ENCODE assay signal across 8 cellular contexts in the genomic region with DNA sequence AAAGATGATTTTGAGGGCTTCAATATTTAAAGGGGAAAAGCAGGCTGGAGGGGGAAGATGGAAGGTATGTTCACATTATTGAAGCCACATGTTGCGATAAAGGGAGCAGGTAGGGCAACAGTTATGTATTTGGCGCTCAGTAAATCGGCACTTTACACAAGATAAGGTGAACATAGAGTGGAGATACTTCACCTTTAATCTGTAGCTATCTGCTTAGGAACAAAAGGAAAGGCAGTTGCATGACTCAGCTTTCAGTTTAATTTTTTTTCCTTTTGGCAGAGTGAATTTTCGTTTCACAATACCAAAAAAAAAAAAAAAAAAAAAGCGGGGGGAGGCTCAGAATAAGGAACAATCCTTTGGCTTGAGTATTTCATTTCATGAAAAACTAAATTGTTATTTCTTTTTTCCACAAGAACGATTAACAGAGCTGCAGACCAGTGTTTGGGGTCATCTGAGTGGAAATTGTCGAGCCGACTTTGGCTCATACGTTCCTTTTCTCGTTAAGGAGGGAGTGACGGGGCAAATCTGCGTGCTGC. TPM values are rescaled to one million over a fixed set of nuclear protein-coding genes. Genes with fewer than 3 reads are reported as not detected.
DNase-seq lines count a peak whose midpoint lies in the region; ATAC-seq, FAIRE-seq and TF ChIP-seq lines count a peak whose summit lies in the region.

No MANE protein-coding gene starts in this region.

- peak overlapping the region; percentile 30 for H4K91ac ChIP-seq in H9 (ENCODE audit: insufficient read length, low read depth, low read length)

- no peak for DNase-seq in BE2C
- DNase-seq in H9 = no peak
- DNase-seq in fibroblast of villous mesenchyme (ENCODE audit: low read depth) = peak; percentile 58
- no peak for DNase-seq in psoas muscle
- no peak for DNase-seq in NCI-H526 (lab: John Stamatoyannopoulos, UW)

- no peaks in the 10 kb centered on the region for H3K36me3 ChIP-seq in BE2C
- H3K36me3 ChIP-seq in psoas muscle (ENCODE audit: insufficient read depth in 1 of 2, low read depth in 1 of 2) = no peaks in the 10 kb centered on the region

- H3K14ac ChIP-seq in H9 (ENCODE audit: insufficient read depth, low read length) = peak overlapping the region; percentile 89

- H2AK5ac ChIP-seq in H9 (ENCODE audit: insufficient read length, low read length) = no peak overlapping the region

- H4K5ac ChIP-seq in H9 (ENCODE audit: insufficient read length, low read depth, low read length) = no peak overlapping the region

- H3K9ac ChIP-seq in H9 (ENCODE audit: extremely low read depth, insufficient read length, low read length) = peak overlapping the region; percentile 72

- H3K4ac ChIP-seq in H9 (ENCODE audit: low read depth, low read length) = no peak overlapping the region

- H3K4me3 ChIP-seq in BE2C (ENCODE audit: low read depth, low read length) (peak overlapping the region; percentile 67), fibroblast of villous mesenchyme (ENCODE audit: low read depth, low read length) (peak overlapping the region; percentile 68), psoas muscle (peak overlapping the region; percentile 79)

- peaks cover 9% of the 10 kb centered on the region for H3K27me3 Mint-ChIP-seq in H9 (ENCODE audit: low read depth)

- peaks cover 35 to 39% of the 10 kb centered on the region in 2 experiments for H3K4me1 Mint-ChIP-seq in H9

- no peak overlapping the region for H3K23ac ChIP-seq in H9 (ENCODE audit: insufficient read length, low read depth, low read length)

- no peak overlapping the region for H3T11ph ChIP-seq in H9 (ENCODE audit: low read length)

- peaks cover 3% of the 10 kb centered on the region; the same call in 1 of the 2 replicates for H3K4me1 ChIP-seq in BE2C
- H3K4me1 ChIP-seq in H9 (ENCODE audit: insufficient read depth, low read length) = peaks cover 5% of the 10 kb centered on the region; the same call in 1 of the 2 replicates
- peaks cover 23% of the 10 kb centered on the region for H3K4me1 ChIP-seq in psoas muscle

- no peak overlapping the region for H2BK15ac ChIP-seq in H9 (ENCODE audit: low read depth, low read length)

- no peak overlapping the region for H2BK12ac ChIP-seq in H9 (ENCODE audit: insufficient read length, low read depth, low read length)

- no peak overlapping the region for H3K56ac ChIP-seq in H9 (ENCODE audit: insufficient read length, low read depth, low read length)

- peak; percentile 15 for FAIRE-seq in TTC549 (lab: Jason Lieb, UNC)

- H2BK20ac ChIP-seq in H9 (ENCODE audit: low read depth, low read length, poor library complexity, severe bottlenecking) = no peak overlapping the region

- H3K4me3 Mint-ChIP-seq in H9 = peak overlapping the region; percentile 79 to 82

- H3K27ac ChIP-seq in H9 (ENCODE audit: insufficient read length, low read depth, low read length) (peak overlapping the region; percentile 58), psoas muscle (peak overlapping the region; percentile 97)

- intact Hi-C loops in psoas muscle (cut with DNase I) = loop anchor here (2.0 kb wide), 1 partner anchor 16 kb away; no protein-coding TSS in a partner anchor

- peak overlapping the region; percentile 81 for H3K18ac ChIP-seq in H9 (ENCODE audit: insufficient read length, low read depth, low read length)

- no peaks in the 10 kb centered on the region for H3K79me1 ChIP-seq in H9 (ENCODE audit: insufficient read depth, low read depth, low read length, poor library complexity, severe bottlenecking)

- no peak overlapping the region for H2AFZ ChIP-seq in H9 (ENCODE audit: low read length)

- TF ChIP-seq CTCF in BE2C (IDR thresholded peaks at IDR 0.05; ENCODE audit: low read depth, low read length) (no peak), H9 (conservative IDR thresholded peaks at IDR 0.05) (no peak), fibroblast of villous mesenchyme (IDR thresholded peaks at IDR 0.05; ENCODE audit: insufficient read depth, low read depth, low read length) (no peak), psoas muscle (IDR thresholded peaks at IDR 0.05) (no peak)

- no peaks in the 10 kb centered on the region for H4K20me1 ChIP-seq in H9 (ENCODE audit: control insufficient read depth, insufficient read depth, insufficient read length)

- peaks cover 6 to 11% (median 11%) of the 10 kb centered on the region in 3 experiments; a peak in 6 of 7 replicates for H3K36me3 Mint-ChIP-seq in H9 (ENCODE audit: insufficient read depth in 1 of 3, low read depth in 3 of 3)

- H3K27me3 ChIP-seq in BE2C (no peaks in the 10 kb centered on the region), H9 (ENCODE audit: insufficient read depth, low read length) (no peaks in the 10 kb centered on the region), psoas muscle (ENCODE audit: insufficient read depth in 3 of 3, low read length in 2 of 3) (no peaks in the 10 kb centered on the region)

- no CpG with 5 or more reads among the region's 12 CpGs for WGBS in H9 (ENCODE audit: extremely low coverage, insufficient read length, low lambda C conversion rate)
- 9 to 12% (median 10%) methylated on average over 12 of the region's 12 CpGs for WGBS in psoas muscle, 3 donors

- ATAC-seq in psoas muscle = peak in 1 of 4 donors; percentile 4
- ATAC-seq in HG03520 (IDR thresholded peaks at IDR 0.05; ENCODE audit: unreplicated experiment) = no peak
- ATAC-seq in GM21528 (IDR thresholded peaks at IDR 0.05; ENCODE audit: low FRiP score, unreplicated experiment) = no peak

- peak overlapping the region; percentile 68 for H3K4me2 ChIP-seq in H9 (ENCODE audit: insufficient read depth, insufficient read length, low read length)

- no peaks in the 10 kb centered on the region for H3K79me2 ChIP-seq in H9 (ENCODE audit: insufficient read depth, low read length)

- H3K9me3 Mint-ChIP-seq in H9 = peaks cover 9 to 16% of the 10 kb centered on the region in 2 experiments

- peaks cover 11% of the 10 kb centered on the region for H3K23me2 ChIP-seq in H9 (ENCODE audit: insufficient read length, low read depth, low read length, poor library complexity, severe bottlenecking)

- H3K9me3 ChIP-seq in BE2C (no peaks in the 10 kb centered on the region), H9 (ENCODE audit: control insufficient read depth, low read depth, low read length) (no peaks in the 10 kb centered on the region), psoas muscle (peaks cover 7% of the 10 kb centered on the region)

- H4K8ac ChIP-seq in H9 (replicated peaks; ENCODE audit: insufficient read length, low read depth, low read length) = no peak overlapping the region

- H2BK120ac ChIP-seq in H9 (ENCODE audit: low read depth, low read length, poor library complexity, severe bottlenecking) = no peak overlapping the region

- no peak overlapping the region for H2BK5ac ChIP-seq in H9 (ENCODE audit: insufficient read length, low read length)

- peak overlapping the region; percentile 32 to 82 (median 74); a peak in 5 of 7 replicates for H3K27ac Mint-ChIP-seq in H9

RNA-seq across cellular contexts. Expression of a gene that starts 1.1 kb away (rescaled TPM):
- 49.4 TPM for polyA plus RNA-seq in BE2C (2012; ENCODE audit: insufficient read depth, insufficient read length, low read depth)
- total RNA-seq in H9 (2021) (25.8 and 26.0 TPM in 2 replicates), fibroblast of villous mesenchyme (2.3 and 3.0 TPM in 2 replicates), psoas muscle (1,000 to 10,000 TPM in 1 of 4 donors, 100 to 1,000 TPM in 3; 574 to 1,432 (median 837) TPM)
- polyA plus RNA-seq in psoas muscle = 1,000 to 10,000 TPM in 1 of 3 donors, 100 to 1,000 TPM in 2; 134 to 1,231 (median 616) TPM

Comparison
In these comparisons a context has a peak if more than half of its experiments do, and no peak if none do; other contexts are left out.
1. RNA of a gene that starts 1.1 kb away (total RNA-seq): 574 to 1,432 TPM in psoas muscle; 25.8 to 26.0 TPM in H9 and 2.3 to 3.0 TPM in fibroblast of villous mesenchyme; every median in the first group is over 10 times any median in the second.
2. Peak in every context shown above with its lines, with median percentiles within 50 percentile points of each other: H3K4me3 ChIP-seq.